Comparison of ENCODE assay signal across 21 cellular contexts in genomic region chr13:73481265-73481664, GRCh38.
A peak's percentile ranks its signal among the peaks of the same experiment; 100 is the strongest.
DNase-seq lines count a peak whose midpoint lies in the region; ATAC-seq, FAIRE-seq and TF ChIP-seq lines count a peak whose summit lies in the region.
"Had no signal": no experiment of that assay in that cellular context is flagged by ENCODE, and none has a peak within 500 bp of the region (broad histone marks: within the 10 kb centered on the region; RNA-seq: fewer than 3 reads in every experiment).

No MANE protein-coding gene starts in this region.

- no peak overlapping the region for H3K9ac ChIP-seq in subcutaneous abdominal adipose tissue (ENCODE audit: low read length in 5 of 5)
- H3K9ac ChIP-seq: BLaER1 had no signal

- H3K4me2 ChIP-seq in GM23338, result no peak overlapping the region
- H3K4me2 ChIP-seq: BLaER1 had no signal

- no peak overlapping the region for H3K27ac Mint-ChIP-seq in GM23338
- H3K27ac Mint-ChIP-seq: B cell; CD4-positive, CD25-positive, alpha-beta regulatory T cell; CD8-positive, alpha-beta T cell had no signal

- H3K9me3 ChIP-seq in psoas muscle (no peaks in the 10 kb centered on the region), subcutaneous abdominal adipose tissue (ENCODE audit: control insufficient read depth in 5 of 5, low read length in 5 of 5) (no peaks in the 10 kb centered on the region)
- H3K9me3 ChIP-seq: BLaER1, Caco-2 had no signal

- no peak overlapping the region for H3K4me3 Mint-ChIP-seq in GM23338
- H3K4me3 Mint-ChIP-seq: B cell; CD4-positive, CD25-positive, alpha-beta regulatory T cell; CD8-positive, alpha-beta T cell had no signal

- no peaks in the 10 kb centered on the region for H4K20me1 ChIP-seq in GM23338 (replicated peaks; ENCODE audit: insufficient read depth)
- H4K20me1 ChIP-seq: BLaER1 had no signal

- no peaks in the 10 kb centered on the region for H3F3A ChIP-seq in GM23338 (replicated peaks; ENCODE audit: low read depth)

- no peak for TF ChIP-seq POLR2A in GM12892 (IDR thresholded peaks at IDR 0.05; ENCODE audit: low read depth, low read length)

- peaks cover 4% of the 10 kb centered on the region; the same call in 1 of the 2 replicates for H3K9me2 ChIP-seq in GM23338 (ENCODE audit: insufficient read depth)

- H3K79me2 ChIP-seq in GM23338 (replicated peaks; ENCODE audit: insufficient read depth), result no peaks in the 10 kb centered on the region

- no peaks in the 10 kb centered on the region for H3K36me3 ChIP-seq in GM23338 (ENCODE audit: insufficient read depth)
- H3K36me3 ChIP-seq in psoas muscle (ENCODE audit: insufficient read depth in 1 of 2, low read depth in 1 of 2), result no peaks in the 10 kb centered on the region
- H3K36me3 ChIP-seq in subcutaneous abdominal adipose tissue (ENCODE audit: control insufficient read depth in 5 of 5, insufficient read depth in 5 of 5, low read length in 5 of 5), result no peaks in the 10 kb centered on the region
- H3K36me3 ChIP-seq: BLaER1 had no signal

- intact Hi-C loops in psoas muscle (cut with DNase I), result loop anchor here in 1 of 2 donors (5.0 kb wide), 1 partner anchor 51 kb away; no protein-coding TSS in a partner anchor

- ATAC-seq in GM23338 (no peak), psoas muscle (peak in 3 of 4 donors; percentile 18 to 70 (median 56)), GM19351 (IDR thresholded peaks at IDR 0.05; ENCODE audit: unreplicated experiment) (no peak)
- ATAC-seq: CD8-positive, alpha-beta T cell had no signal

- no peaks in the 10 kb centered on the region for H3K9me3 Mint-ChIP-seq in GM23338
- H3K9me3 Mint-ChIP-seq: CD8-positive, alpha-beta T cell had no signal

- WGBS in psoas muscle, 3 donors, result 47 to 67% (median 54%) methylated on average over 4 of the region's 4 CpGs

- H3K4me3 ChIP-seq in GM23338 (no peak overlapping the region), psoas muscle (no peak overlapping the region), subcutaneous abdominal adipose tissue (ENCODE audit: low read depth in 1 of 5, low read length in 5 of 5) (no peak overlapping the region)
- H3K4me3 ChIP-seq: BLaER1 had no signal

- no peak for FAIRE-seq in GM12892 (lab: Jason Lieb, UNC)
- FAIRE-seq: A204.1, G401.6, GM19239, H1 had no signal

- TF ChIP-seq CTCF in GM23338 (conservative IDR thresholded peaks at IDR 0.05; ENCODE audit: low read depth in 2 of 2) (no peak), psoas muscle (IDR thresholded peaks at IDR 0.05) (no peak)

- H3K27me3 ChIP-seq in GM23338 (ENCODE audit: insufficient read depth), result no peaks in the 10 kb centered on the region
- H3K27me3 ChIP-seq in psoas muscle (ENCODE audit: insufficient read depth in 3 of 3, low read length in 2 of 3), result no peaks in the 10 kb centered on the region
- no peaks in the 10 kb centered on the region for H3K27me3 ChIP-seq in subcutaneous abdominal adipose tissue (ENCODE audit: control insufficient read depth in 5 of 5, insufficient read depth in 4 of 5, low read length in 5 of 5)
- H3K27me3 ChIP-seq: BLaER1 had no signal

- no peak overlapping the region for H3K27ac ChIP-seq in GM23338 (ENCODE audit: low read depth)
- peak overlapping the region; percentile 50 for H3K27ac ChIP-seq in psoas muscle
- peak overlapping the region; percentile 9 for H3K27ac ChIP-seq in subcutaneous abdominal adipose tissue (ENCODE audit: low read depth, low read length)
- H3K27ac ChIP-seq: 22Rv1, BLaER1, C4-2B had no signal

- peaks cover 6% of the 10 kb centered on the region for H3K27me3 Mint-ChIP-seq in GM23338 (ENCODE audit: insufficient read depth, low read depth, poor library complexity)
- H3K27me3 Mint-ChIP-seq: B cell; CD4-positive, CD25-positive, alpha-beta regulatory T cell had no signal

- no peak for DNase-seq in GM23338 (ENCODE audit: low spot score)
- no peak for DNase-seq in psoas muscle
- DNase-seq in GM12892 (ENCODE audit: insufficient read length), result no peak
- no peak for DNase-seq in T-helper 9 cell
- DNase-seq: Caco-2; CD4-positive, CD25-positive, alpha-beta regulatory T cell; CD8-positive, alpha-beta T cell; DMS153; DND-41; H7; HCEC 1CT had no signal

- no peaks in the 10 kb centered on the region for H3K4me1 Mint-ChIP-seq in GM23338
- H3K4me1 Mint-ChIP-seq: B cell; CD4-positive, CD25-positive, alpha-beta regulatory T cell had no signal

- H3K4me1 ChIP-seq in GM23338 (ENCODE audit: insufficient read depth), result no peaks in the 10 kb centered on the region
- H3K4me1 ChIP-seq in psoas muscle, result peaks cover 30% of the 10 kb centered on the region
- peaks cover 0 to 12% (median 5%) of the 10 kb centered on the region in 5 donors for H3K4me1 ChIP-seq in subcutaneous abdominal adipose tissue (ENCODE audit: control insufficient read depth in 5 of 5, insufficient read depth in 5 of 5, low read length in 5 of 5)
- H3K4me1 ChIP-seq: BLaER1, Caco-2 had no signal

- peak overlapping the region; percentile 66; the same call in 1 of the 2 replicates for H2AFZ ChIP-seq in GM23338

- no peaks in the 10 kb centered on the region for H3K36me3 Mint-ChIP-seq in GM23338 (ENCODE audit: low read depth)
- H3K36me3 Mint-ChIP-seq: CD4-positive, CD25-positive, alpha-beta regulatory T cell; CD8-positive, alpha-beta T cell had no signal

TF ChIP-seq in GM23338, 12 proteins besides CTCF, POLR2A, EP300 and RAD21 (continues in another document):
- TF ChIP-seq EZH2phosphoT487 (IDR thresholded peaks at IDR 0.05; ENCODE audit: unreplicated experiment) (no peak), JUNB (IDR thresholded peaks at IDR 0.05; ENCODE audit: unreplicated experiment) (no peak), ZNF331 (CRISPR knock-in tag; IDR thresholded peaks at IDR 0.05; ENCODE audit: low read depth) (no peak), ZNF114 (CRISPR knock-in tag; IDR thresholded peaks at IDR 0.05) (no peak), POLR2AphosphoS5 (IDR thresholded peaks at IDR 0.05; ENCODE audit: low read depth) (no peak), STAT1 (IDR thresholded peaks at IDR 0.05; ENCODE audit: unreplicated experiment) (no peak), NANOG (IDR thresholded peaks at IDR 0.05; ENCODE audit: borderline replicate concordance) (no peak), EZH2 (IDR thresholded peaks at IDR 0.05; ENCODE audit: low read depth, unreplicated experiment) (no peak)
- TF ChIP-seq, protein P1, sequence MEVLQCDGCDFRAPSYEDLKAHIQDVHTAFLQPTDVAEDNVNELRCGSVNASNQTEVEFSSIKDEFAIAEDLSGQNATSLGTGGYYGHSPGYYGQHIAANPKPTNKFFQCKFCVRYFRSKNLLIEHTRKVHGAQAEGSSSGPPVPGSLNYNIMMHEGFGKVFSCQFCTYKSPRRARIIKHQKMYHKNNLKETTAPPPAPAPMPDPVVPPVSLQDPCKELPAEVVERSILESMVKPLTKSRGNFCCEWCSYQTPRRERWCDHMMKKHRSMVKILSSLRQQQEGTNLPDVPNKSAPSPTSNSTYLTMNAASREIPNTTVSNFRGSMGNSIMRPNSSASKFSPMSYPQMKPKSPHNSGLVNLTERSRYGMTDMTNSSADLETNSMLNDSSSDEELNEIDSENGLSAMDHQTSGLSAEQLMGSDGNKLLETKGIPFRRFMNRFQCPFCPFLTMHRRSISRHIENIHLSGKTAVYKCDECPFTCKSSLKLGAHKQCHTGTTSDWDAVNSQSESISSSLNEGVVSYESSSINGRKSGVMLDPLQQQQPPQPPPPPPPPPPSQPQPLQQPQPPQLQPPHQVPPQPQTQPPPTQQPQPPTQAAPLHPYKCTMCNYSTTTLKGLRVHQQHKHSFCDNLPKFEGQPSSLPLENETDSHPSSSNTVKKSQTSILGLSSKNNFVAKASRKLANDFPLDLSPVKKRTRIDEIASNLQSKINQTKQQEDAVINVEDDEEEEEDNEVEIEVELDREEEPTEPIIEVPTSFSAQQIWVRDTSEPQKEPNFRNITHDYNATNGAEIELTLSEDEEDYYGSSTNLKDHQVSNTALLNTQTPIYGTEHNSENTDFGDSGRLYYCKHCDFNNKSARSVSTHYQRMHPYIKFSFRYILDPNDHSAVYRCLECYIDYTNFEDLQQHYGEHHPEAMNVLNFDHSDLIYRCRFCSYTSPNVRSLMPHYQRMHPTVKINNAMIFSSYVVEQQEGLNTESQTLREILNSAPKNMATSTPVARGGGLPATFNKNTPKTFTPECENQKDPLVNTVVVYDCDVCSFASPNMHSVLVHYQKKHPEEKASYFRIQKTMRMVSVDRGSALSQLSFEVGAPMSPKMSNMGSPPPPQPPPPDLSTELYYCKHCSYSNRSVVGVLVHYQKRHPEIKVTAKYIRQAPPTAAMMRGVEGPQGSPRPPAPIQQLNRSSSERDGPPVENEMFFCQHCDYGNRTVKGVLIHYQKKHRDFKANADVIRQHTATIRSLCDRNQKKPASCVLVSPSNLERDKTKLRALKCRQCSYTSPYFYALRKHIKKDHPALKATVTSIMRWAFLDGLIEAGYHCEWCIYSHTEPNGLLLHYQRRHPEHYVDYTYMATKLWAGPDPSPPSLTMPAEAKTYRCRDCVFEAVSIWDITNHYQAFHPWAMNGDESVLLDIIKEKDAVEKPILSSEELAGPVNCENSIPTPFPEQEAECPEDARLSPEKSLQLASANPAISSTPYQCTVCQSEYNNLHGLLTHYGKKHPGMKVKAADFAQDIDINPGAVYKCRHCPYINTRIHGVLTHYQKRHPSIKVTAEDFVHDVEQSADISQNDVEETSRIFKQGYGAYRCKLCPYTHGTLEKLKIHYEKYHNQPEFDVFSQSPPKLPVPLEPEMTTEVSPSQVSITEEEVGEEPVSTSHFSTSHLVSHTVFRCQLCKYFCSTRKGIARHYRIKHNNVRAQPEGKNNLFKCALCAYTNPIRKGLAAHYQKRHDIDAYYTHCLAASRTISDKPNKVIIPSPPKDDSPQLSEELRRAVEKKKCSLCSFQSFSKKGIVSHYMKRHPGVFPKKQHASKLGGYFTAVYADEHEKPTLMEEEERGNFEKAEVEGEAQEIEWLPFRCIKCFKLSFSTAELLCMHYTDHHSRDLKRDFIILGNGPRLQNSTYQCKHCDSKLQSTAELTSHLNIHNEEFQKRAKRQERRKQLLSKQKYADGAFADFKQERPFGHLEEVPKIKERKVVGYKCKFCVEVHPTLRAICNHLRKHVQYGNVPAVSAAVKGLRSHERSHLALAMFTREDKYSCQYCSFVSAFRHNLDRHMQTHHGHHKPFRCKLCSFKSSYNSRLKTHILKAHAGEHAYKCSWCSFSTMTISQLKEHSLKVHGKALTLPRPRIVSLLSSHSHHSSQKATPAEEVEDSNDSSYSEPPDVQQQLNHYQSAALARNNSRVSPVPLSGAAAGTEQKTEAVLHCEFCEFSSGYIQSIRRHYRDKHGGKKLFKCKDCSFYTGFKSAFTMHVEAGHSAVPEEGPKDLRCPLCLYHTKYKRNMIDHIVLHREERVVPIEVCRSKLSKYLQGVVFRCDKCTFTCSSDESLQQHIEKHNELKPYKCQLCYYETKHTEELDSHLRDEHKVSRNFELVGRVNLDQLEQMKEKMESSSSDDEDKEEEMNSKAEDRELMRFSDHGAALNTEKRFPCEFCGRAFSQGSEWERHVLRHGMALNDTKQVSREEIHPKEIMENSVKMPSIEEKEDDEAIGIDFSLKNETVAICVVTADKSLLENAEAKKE (CRISPR knock-in tag; IDR thresholded peaks at IDR 0.05), result no peak

Comparison
In these comparisons a context has a peak if more than half of its experiments do, and no peak if none do; other contexts are left out.
1. ATAC-seq: peak in psoas muscle (3 of 4); none in GM23338 (single experiment) and GM19351 (single experiment).